In the genomic region with DNA sequence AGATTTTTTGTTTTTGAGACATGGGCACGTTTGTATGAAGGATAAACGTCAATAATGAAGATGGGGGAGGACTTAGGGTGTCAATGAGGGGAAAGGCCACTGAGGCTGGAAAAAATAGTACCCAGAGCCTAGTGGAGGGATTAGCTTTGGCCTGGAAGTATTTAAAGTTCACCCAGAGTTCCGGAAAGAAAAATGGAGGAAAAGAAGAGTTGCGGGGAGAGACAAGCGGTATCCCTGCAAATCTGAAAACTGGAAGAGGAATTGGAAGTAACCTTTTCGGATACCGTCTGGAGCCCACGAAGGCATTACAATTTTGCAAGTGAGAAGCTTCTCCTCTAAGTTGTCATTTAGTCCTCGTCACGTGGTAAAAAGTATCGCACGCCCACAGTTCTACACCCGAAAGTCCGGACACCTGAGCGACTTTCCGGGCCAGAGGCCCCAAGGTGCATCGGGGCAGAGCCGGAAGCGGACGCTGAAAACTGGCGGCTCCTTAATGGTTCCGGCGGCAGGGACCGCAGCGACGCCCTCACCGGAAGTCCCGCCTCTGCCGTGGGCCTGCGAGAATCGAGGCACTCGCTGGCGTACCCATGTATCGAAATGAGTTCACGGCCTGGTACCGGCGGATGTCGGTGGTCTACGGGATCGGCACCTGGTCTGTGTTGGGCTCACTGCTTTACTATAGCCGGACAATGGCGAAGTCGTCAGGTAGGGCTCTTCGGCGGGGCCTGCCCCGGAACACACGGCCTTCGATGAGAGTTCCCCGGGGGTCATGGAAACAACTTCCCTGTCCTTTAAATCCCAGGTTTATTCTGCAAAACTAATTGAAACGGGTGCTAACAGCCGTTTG, we compare ENCODE assay signal across 8 cellular contexts. TPM values are rescaled to one million over a fixed set of nuclear protein-coding genes. Genes with fewer than 3 reads are reported as not detected.
A peak's percentile ranks its signal among the peaks of the same experiment; 100 is the strongest.
DNase-seq lines count a peak whose midpoint lies in the region; ATAC-seq and TF ChIP-seq lines count a peak whose summit lies in the region.

A gene with protein sequence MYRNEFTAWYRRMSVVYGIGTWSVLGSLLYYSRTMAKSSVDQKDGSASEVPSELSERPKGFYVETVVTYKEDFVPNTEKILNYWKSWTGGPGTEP (plus strand): TSS at position 541 of the 847 bp plus-strand sequence. CDS start 47 bp downstream, at position 588.

- peak within 1 kb of the TSS; percentile 84 for H3K4me3 ChIP-seq in left ventricle myocardium inferior
- peak within 1 kb of the TSS; percentile 66 to 69 for H3K4me3 ChIP-seq in prostate gland
- peak within 1 kb of the TSS; percentile 54 for H3K4me3 ChIP-seq in urinary bladder (ENCODE audit: low read depth, low read length)

- H3K9me3 ChIP-seq in left ventricle myocardium inferior (replicated peaks) (no peaks in the 10 kb centered on the region), prostate gland (no peaks in the 10 kb centered on the region)

- in situ Hi-C loops in GM13977 (cut with MboI; ENCODE audit: low pct_unique_long_range_greater_than_20kb, low sequenced_read_pairs, unreplicated experiment), result no loop called here

- intact Hi-C loops in left ventricle myocardium inferior (cut with micrococcal nuclease), result no loop called here
- intact Hi-C loops in prostate gland (cut with DNase I), result no loop called here

- TF ChIP-seq CTCF in GM13977 (IDR thresholded peaks at IDR 0.05; ENCODE audit: extremely low read depth, insufficient read depth, missing control alignments) (no peak), left ventricle myocardium inferior (IDR thresholded peaks at IDR 0.05; ENCODE audit: borderline replicate concordance) (no peak), prostate gland (IDR thresholded peaks at IDR 0.05) (no peak)

- H3K36me3 Mint-ChIP-seq in T-helper 1 cell treated with Interleukin-12 subunit alpha and Interleukin-12 subunit beta and Interleukin-4 antibody, amounts not matched to agents 30 μg/mL and 1 μg/mL, for 36 hours (ENCODE audit: low read depth), result peaks cover 30% of the 10 kb centered on the region

- peak within 1 kb of the TSS; percentile 97 for H3K27ac Mint-ChIP-seq in T-helper 1 cell treated with Interleukin-12 subunit alpha and Interleukin-12 subunit beta and Interleukin-4 antibody, amounts not matched to agents 30 μg/mL and 1 μg/mL, for 36 hours

- DNase-seq in GM13977 (ENCODE audit: low spot score), result peak; percentile 91
- peak; percentile 76 for DNase-seq in NCI-H1694 (lab: John Stamatoyannopoulos, UW)
- peak; percentile 86 for DNase-seq in amniotic stem cell (lab: John Stamatoyannopoulos, UW)
- peak; percentile 93 for DNase-seq in left ventricle myocardium inferior
- DNase-seq in prostate gland (ENCODE audit: low spot score), result peak; percentile 93

- WGBS in prostate gland, result under 1% methylated on average over 51 of the region's 51 CpGs
- under 1% methylated on average over 51 of the region's 51 CpGs for WGBS in urinary bladder

- H3K27me3 Mint-ChIP-seq in T-helper 1 cell treated with Interleukin-12 subunit alpha and Interleukin-12 subunit beta and Interleukin-4 antibody, amounts not matched to agents 30 μg/mL and 1 μg/mL, for 36 hours (ENCODE audit: low read depth), result no peaks in the 10 kb centered on the region

- H3K27me3 ChIP-seq in left ventricle myocardium inferior (ENCODE audit: low read depth) (no peaks in the 10 kb centered on the region), prostate gland (replicated peaks; ENCODE audit: insufficient read depth) (no peaks in the 10 kb centered on the region)

- H3K36me3 ChIP-seq in left ventricle myocardium inferior, result peaks cover 29% of the 10 kb centered on the region
- H3K36me3 ChIP-seq in prostate gland, result no peaks in the 10 kb centered on the region
- peaks cover 3% of the 10 kb centered on the region for H3K36me3 ChIP-seq in urinary bladder (ENCODE audit: insufficient read depth)

- peak within 1 kb of the TSS; percentile 97 for H3K4me3 Mint-ChIP-seq in T-helper 1 cell treated with Interleukin-12 subunit alpha and Interleukin-12 subunit beta and Interleukin-4 antibody, amounts not matched to agents 30 μg/mL and 1 μg/mL, for 36 hours

- TF ChIP-seq POLR2A in prostate gland (IDR thresholded peaks at IDR 0.05), result peak; percentile 32

- H3K27ac ChIP-seq in left ventricle myocardium inferior (replicated peaks) (peak within 1 kb of the TSS; percentile 88), prostate gland (peak within 1 kb of the TSS; percentile 78 to 87), urinary bladder (ENCODE audit: low read depth) (peak within 1 kb of the TSS; percentile 76)

- H3K9me3 Mint-ChIP-seq in T-helper 1 cell treated with Interleukin-12 subunit alpha and Interleukin-12 subunit beta and Interleukin-4 antibody, amounts not matched to agents 30 μg/mL and 1 μg/mL, for 36 hours, result no peaks in the 10 kb centered on the region

- peaks cover 15% of the 10 kb centered on the region for H3K4me1 Mint-ChIP-seq in T-helper 1 cell treated with Interleukin-12 subunit alpha and Interleukin-12 subunit beta and Interleukin-4 antibody, amounts not matched to agents 30 μg/mL and 1 μg/mL, for 36 hours (ENCODE audit: low read depth)

- H3K4me1 ChIP-seq in left ventricle myocardium inferior, result peaks cover 23% of the 10 kb centered on the region
- peaks cover 2% of the 10 kb centered on the region for H3K4me1 ChIP-seq in prostate gland (replicated peaks)
- no peaks in the 10 kb centered on the region for H3K4me1 ChIP-seq in urinary bladder (ENCODE audit: insufficient read depth)

- peak; percentile 99 for ATAC-seq in HG02884 (IDR thresholded peaks at IDR 0.05; ENCODE audit: unreplicated experiment)

RNA-seq across cellular contexts. Expression of the gene that starts here (rescaled TPM):
- total RNA-seq in left ventricle myocardium inferior (109 TPM), prostate gland (100 to 1,000 TPM; 153 to 169 TPM), urinary bladder (60.9 TPM)
- polyA plus RNA-seq in urinary bladder, result 117 TPM

Comparison
In these comparisons a context has a peak if more than half of its experiments do, and no peak if none do; other contexts are left out.
1. Peak in every context shown above with its lines: DNase-seq, ATAC-seq, H3K4me3 ChIP-seq and H3K27ac ChIP-seq.